ENCODE assay signal across 10 cellular contexts in genomic region chr5:98349251-98349989, GRCh38.
DNase-seq lines count a peak whose midpoint lies in the region; ATAC-seq and TF ChIP-seq lines count a peak whose summit lies in the region.
"Had no signal": no experiment of that assay in that cellular context is flagged by ENCODE, and none has a peak within 500 bp of the region (broad histone marks: within the 10 kb centered on the region; RNA-seq: fewer than 3 reads in every experiment).

No MANE protein-coding gene starts in this region.

- POLR2A ChIA-PET in RWPE1 (lab: Yijun Ruan, JAX; ENCODE audit: low non-redundant PET): no interaction called here
- POLR2A ChIA-PET in CD4-positive, alpha-beta T cell (lab: Charles Lee): no interaction called here

- no peak overlapping the region for H4K8ac ChIP-seq in H9 (replicated peaks; ENCODE audit: insufficient read length, low read depth, low read length)

- H2AFZ ChIP-seq in H9 (ENCODE audit: low read length): no peak overlapping the region

- no peak overlapping the region for H3K23ac ChIP-seq in H9 (ENCODE audit: insufficient read length, low read depth, low read length)

- H3K56ac ChIP-seq in H9 (ENCODE audit: insufficient read length, low read depth, low read length): no peak overlapping the region

- no peaks in the 10 kb centered on the region; a peak in 1 of 4 replicates for H3K4me1 Mint-ChIP-seq in H9
- no peaks in the 10 kb centered on the region for H3K4me1 Mint-ChIP-seq in CD4-positive, alpha-beta T cell (ENCODE audit: low read depth)

- CTCF ChIA-PET in RWPE1 (lab: Yijun Ruan, JAX): no interaction called here
- CTCF ChIA-PET in CD4-positive, alpha-beta T cell (lab: Charles Lee): no interaction called here

- no peaks in the 10 kb centered on the region for H3K23me2 ChIP-seq in H9 (ENCODE audit: insufficient read length, low read depth, low read length, poor library complexity, severe bottlenecking)

- H2BK5ac ChIP-seq in H9 (ENCODE audit: insufficient read length, low read length): no peak overlapping the region

- no peak overlapping the region for H3K9ac ChIP-seq in H9 (ENCODE audit: extremely low read depth, insufficient read length, low read length)

- no peak overlapping the region for H3K14ac ChIP-seq in H9 (ENCODE audit: insufficient read depth, low read length)

- H3K4me3 Mint-ChIP-seq in H9: no peak overlapping the region
- H3K4me3 Mint-ChIP-seq in CD4-positive, alpha-beta T cell: no peak overlapping the region

- no peaks in the 10 kb centered on the region for H3K27me3 ChIP-seq in H9 (ENCODE audit: insufficient read depth, low read length)
- H3K27me3 ChIP-seq in CD4-positive, alpha-beta T cell (ENCODE audit: control insufficient read depth, insufficient read depth, low read length): no peaks in the 10 kb centered on the region

- intact Hi-C loops in CD4-positive, alpha-beta T cell (cut with DNase I, micrococcal nuclease): no loop called here
- intact Hi-C loops in Right ventricle myocardium superior (cut with DNase I): no loop called here

- no peaks in the 10 kb centered on the region for H3K4me1 ChIP-seq in H9 (ENCODE audit: insufficient read depth, low read length)

- H3K27me3 Mint-ChIP-seq in H9 (ENCODE audit: low read depth): no peaks in the 10 kb centered on the region
- H3K27me3 Mint-ChIP-seq in CD4-positive, alpha-beta T cell: no peaks in the 10 kb centered on the region

- DNase-seq in AG20443 (ENCODE audit: low spot score) (peak; percentile 61), H9 (no peak), RWPE1 (ENCODE audit: low spot score) (no peak), glomerular visceral epithelial cell (ENCODE audit: extremely low spot score) (peak; percentile 16), NCI-H2081 treated with DMSO at 0.1 percent for 48 hours (lab: John Stamatoyannopoulos, UW) (no peak), hypothalamus (lab: John Stamatoyannopoulos, UW) (no peak), Right ventricle myocardium superior (no peak)
- DNase-seq in CD4-positive, alpha-beta T cell: no peak
- DNase-seq: central memory CD4-positive, alpha-beta T cell had no signal

- no peak overlapping the region for H2BK12ac ChIP-seq in H9 (ENCODE audit: insufficient read length, low read depth, low read length)

- no peak for ATAC-seq in CD4-positive, alpha-beta T cell (ENCODE audit: poor library complexity)
- ATAC-seq in Right ventricle myocardium superior (ENCODE audit: poor library complexity): no peak

- H3K27ac ChIP-seq in H9 (ENCODE audit: insufficient read length, low read depth, low read length): no peak overlapping the region
- no peak overlapping the region for H3K27ac ChIP-seq in RWPE1
- no peak overlapping the region for H3K27ac ChIP-seq in CD4-positive, alpha-beta T cell (ENCODE audit: low read depth, low read length)
- H3K27ac ChIP-seq: thoracic aorta had no signal

- H2BK120ac ChIP-seq in H9 (ENCODE audit: low read depth, low read length, poor library complexity, severe bottlenecking): no peak overlapping the region

- H3K36me3 Mint-ChIP-seq in H9 (ENCODE audit: insufficient read depth in 1 of 3, low read depth in 3 of 3): peaks cover 18 to 37% (median 18%) of the 10 kb centered on the region in 3 experiments
- H3K36me3 Mint-ChIP-seq in CD4-positive, alpha-beta T cell (ENCODE audit: low read depth): no peaks in the 10 kb centered on the region

- no peaks in the 10 kb centered on the region for H3K79me1 ChIP-seq in H9 (ENCODE audit: insufficient read depth, low read depth, low read length, poor library complexity, severe bottlenecking)

- H3K9me3 ChIP-seq in H9 (ENCODE audit: control insufficient read depth, low read depth, low read length): no peaks in the 10 kb centered on the region
- H3K9me3 ChIP-seq in CD4-positive, alpha-beta T cell (ENCODE audit: control insufficient read depth, low read length): peaks cover 6% of the 10 kb centered on the region

- no peak overlapping the region for H2BK20ac ChIP-seq in H9 (ENCODE audit: low read depth, low read length, poor library complexity, severe bottlenecking)

- H3K9me3 Mint-ChIP-seq in H9: peaks cover 43 to 46% of the 10 kb centered on the region in 2 experiments
- peaks cover 6% of the 10 kb centered on the region for H3K9me3 Mint-ChIP-seq in CD4-positive, alpha-beta T cell

- no peak overlapping the region for H3T11ph ChIP-seq in H9 (ENCODE audit: low read length)

- TF ChIP-seq CTCF in H9 (conservative IDR thresholded peaks at IDR 0.05) (peak; percentile 83), RWPE1 (conservative IDR thresholded peaks at IDR 0.05; ENCODE audit: low read depth) (peak; percentile 30; the same call in 1 of the 2 replicates)
- TF ChIP-seq CTCF in CD4-positive, alpha-beta T cell (IDR thresholded peaks at IDR 0.05): no peak

- H4K91ac ChIP-seq in H9 (ENCODE audit: insufficient read length, low read depth, low read length): no peak overlapping the region

- H3K4ac ChIP-seq in H9 (ENCODE audit: low read depth, low read length): no peak overlapping the region

- no peak overlapping the region for H2BK15ac ChIP-seq in H9 (ENCODE audit: low read depth, low read length)

- H2AK5ac ChIP-seq in H9 (ENCODE audit: insufficient read length, low read length): no peak overlapping the region

- H3K4me2 ChIP-seq in H9 (ENCODE audit: insufficient read depth, insufficient read length, low read length): no peak overlapping the region

- H3K27ac Mint-ChIP-seq in H9: no peak overlapping the region
- no peak overlapping the region for H3K27ac Mint-ChIP-seq in CD4-positive, alpha-beta T cell

- WGBS in H9 (ENCODE audit: extremely low coverage, insufficient read length, low lambda C conversion rate): no CpG with 5 or more reads among the region's 6 CpGs

- no peak overlapping the region for H3K18ac ChIP-seq in H9 (ENCODE audit: insufficient read length, low read depth, low read length)

- no peaks in the 10 kb centered on the region for H3K79me2 ChIP-seq in H9 (ENCODE audit: insufficient read depth, low read length)

- H4K5ac ChIP-seq in H9 (ENCODE audit: insufficient read length, low read depth, low read length): no peak overlapping the region

- no peaks in the 10 kb centered on the region for H4K20me1 ChIP-seq in H9 (ENCODE audit: control insufficient read depth, insufficient read depth, insufficient read length)

Comparison
In these comparisons a context has a peak if more than half of its experiments do, and no peak if none do; other contexts are left out.
1. DNase-seq: peak in AG20443 (single experiment) and glomerular visceral epithelial cell (single experiment); none in H9 (single experiment), RWPE1 (single experiment), CD4-positive, alpha-beta T cell (0 of 10), NCI-H2081 treated with DMSO at 0.1 percent for 48 hours (single experiment), hypothalamus (0 of 51) and Right ventricle myocardium superior (single experiment).